7 cellular contexts compared by ENCODE assay signal in the genomic region with DNA sequence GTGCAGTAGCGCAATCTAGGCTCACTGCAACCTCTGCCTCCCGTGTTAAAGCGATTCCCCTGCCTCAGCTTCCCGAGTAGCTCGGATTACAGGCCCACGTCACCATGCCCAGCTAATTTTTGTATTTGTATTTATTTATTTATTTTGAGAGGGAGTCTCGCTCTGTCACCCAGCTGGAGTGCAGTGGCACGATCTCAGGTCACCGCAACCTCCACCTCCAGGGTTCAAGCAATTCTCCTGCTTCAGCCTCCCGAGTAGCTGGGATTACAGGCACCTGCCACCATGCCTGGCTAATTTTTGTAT. TPM values are rescaled to one million over a fixed set of nuclear protein-coding genes. Genes with fewer than 3 reads are reported as not detected.
A peak's percentile ranks its signal among the peaks of the same experiment; 100 is the strongest.
DNase-seq lines count a peak whose midpoint lies in the region; TF ChIP-seq lines count a peak whose summit lies in the region.
"Not testable (repeated sequence)": the region's sequence is repeated elsewhere in the genome, so short reads cannot be mapped to it uniquely, and the experiment has no call there.

No MANE protein-coding gene starts in this region.

- CTCF ChIA-PET in HEK293 (lab: Yijun Ruan, JAX), result not testable (repeated sequence)
- CTCF ChIA-PET in RWPE1 (lab: Yijun Ruan, JAX), result interaction anchor here (0.5 to 0.6 kb wide), 2 partner anchors 49 to 91 kb away, joined by 3 read pairs; no protein-coding TSS in a partner anchor

- not testable (repeated sequence) for H2BK120ac ChIP-seq in mesenchymal stem cell (ENCODE audit: low read depth, low read length)

- H3K9me3 Mint-ChIP-seq in dendritic cell treated with granulocyte-macrophage colony-stimulating factor and Interleukin-4, amounts not matched to agents 40 ng/mL and 50 ng/mL, for 4 days, result not testable (repeated sequence)

- H3K27me3 Mint-ChIP-seq in dendritic cell treated with granulocyte-macrophage colony-stimulating factor and Interleukin-4, amounts not matched to agents 40 ng/mL and 50 ng/mL, for 4 days, result not testable (repeated sequence)

- H2AK5ac ChIP-seq in mesenchymal stem cell (ENCODE audit: low read length, severe bottlenecking), result not testable (repeated sequence)

- H3K14ac ChIP-seq in mesenchymal stem cell (ENCODE audit: low read length in 2 of 2), result not testable (repeated sequence)

- H3K27me3 ChIP-seq in ACC112 (ENCODE audit: insufficient read depth, low read length); mesenchymal stem cell (ENCODE audit: control insufficient read depth in 1 of 2, insufficient read depth in 1 of 2, low read length in 2 of 2); skeletal muscle satellite cell (ENCODE audit: control insufficient read depth, insufficient read depth, low read length); uterus: not testable (repeated sequence)

- H3K79me1 ChIP-seq in mesenchymal stem cell (replicated peaks; ENCODE audit: low read length, poor library complexity, severe bottlenecking), result not testable (repeated sequence)

- POLR2A ChIA-PET in HEK293 (lab: Yijun Ruan, JAX), result interaction anchor here (0.6 kb wide), 1 partner anchor 82 kb away, joined by 4 read pairs; no protein-coding TSS in a partner anchor
- POLR2A ChIA-PET in RWPE1 (lab: Yijun Ruan, JAX; ENCODE audit: low non-redundant PET), result not testable (repeated sequence)

- not testable (repeated sequence) for TF ChIP-seq CTCF in HEK293 (tag by site-specific recombination; IDR thresholded peaks at IDR 0.05); RWPE1 (conservative IDR thresholded peaks at IDR 0.05; ENCODE audit: low read depth); uterus (IDR thresholded peaks at IDR 0.05)

- DNase-seq in RWPE1 (ENCODE audit: low spot score); mesenchymal stem cell; uterus: not testable (repeated sequence)

- H3K4me1 ChIP-seq in ACC112 (ENCODE audit: control insufficient read depth, insufficient read depth, low read length, unreplicated experiment) (peaks cover 34% of the 10 kb centered on the region), skeletal muscle satellite cell (ENCODE audit: control insufficient read depth, insufficient read depth, low read length) (peaks cover 42% of the 10 kb centered on the region)
- H3K4me1 ChIP-seq in HEK293 (ENCODE audit: control insufficient read depth, insufficient read depth, low read length); mesenchymal stem cell (ENCODE audit: control insufficient read depth, insufficient read depth, low read depth, low read length); uterus: not testable (repeated sequence)

- not testable (repeated sequence) for H4K8ac ChIP-seq in mesenchymal stem cell (ENCODE audit: low read length)

- H2BK5ac ChIP-seq in mesenchymal stem cell (ENCODE audit: low read depth, low read length, poor library complexity, severe bottlenecking), result not testable (repeated sequence)

- H2AFZ ChIP-seq in ACC112 (ENCODE audit: low read length, unreplicated experiment); mesenchymal stem cell (ENCODE audit: low read depth, low read length): not testable (repeated sequence)

- peaks cover 42% of the 10 kb centered on the region for H3K4me1 Mint-ChIP-seq in dendritic cell treated with granulocyte-macrophage colony-stimulating factor and Interleukin-4, amounts not matched to agents 40 ng/mL and 50 ng/mL, for 4 days (ENCODE audit: low read depth)

- intact Hi-C loops in dendritic cell treated with granulocyte-macrophage colony-stimulating factor and Interleukin-4, amounts not matched to agents 40 ng/mL and 50 ng/mL, for 4 days (cut with micrococcal nuclease); uterus (cut with DNase I; ENCODE audit: low total_unique reads): not testable (repeated sequence)

- not testable (repeated sequence) for H3K4me3 ChIP-seq in ACC112 (ENCODE audit: low read depth, low read length); HEK293 (ENCODE audit: low read depth, low read length); skeletal muscle satellite cell (ENCODE audit: low read length); uterus
- H3K4me3 ChIP-seq in mesenchymal stem cell (ENCODE audit: insufficient read depth in 1 of 2, low read depth in 1 of 2, low read length in 2 of 2), result peak overlapping the region in 1 of 2 experiments; percentile 49

- peak overlapping the region; percentile 85 for H3K9ac ChIP-seq in mesenchymal stem cell (ENCODE audit: low read length)
- H3K9ac ChIP-seq in skeletal muscle satellite cell (ENCODE audit: low read depth, low read length), result not testable (repeated sequence)

- H4K91ac ChIP-seq in mesenchymal stem cell (ENCODE audit: low read length), result not testable (repeated sequence)

- H2BK15ac ChIP-seq in mesenchymal stem cell (ENCODE audit: low read depth, poor library complexity, severe bottlenecking), result not testable (repeated sequence)

- WGBS in mesenchymal stem cell, result 94% methylated on average over 7 of the region's 10 CpGs

- not testable (repeated sequence) for H3K18ac ChIP-seq in mesenchymal stem cell (ENCODE audit: low read depth in 1 of 2, low read length in 2 of 2)

- peaks cover 27% of the 10 kb centered on the region for H3K79me2 ChIP-seq in ACC112 (ENCODE audit: control insufficient read depth, insufficient read depth, low read length, unreplicated experiment)

- not testable (repeated sequence) for TF ChIP-seq POLR2A in uterus (IDR thresholded peaks at IDR 0.05)

- H3K27ac ChIP-seq in ACC112 (ENCODE audit: low read depth, low read length), result peak overlapping the region; percentile 88
- not testable (repeated sequence) for H3K27ac ChIP-seq in HEK293 (ENCODE audit: extremely low read depth, low read depth, low read length); mesenchymal stem cell (ENCODE audit: low read length, poor library complexity, severe bottlenecking)
- H3K27ac ChIP-seq in RWPE1, result peak overlapping the region; percentile 58
- peak overlapping the region; percentile 4 to 56 for H3K27ac ChIP-seq in uterus

- H3K27ac Mint-ChIP-seq in dendritic cell treated with granulocyte-macrophage colony-stimulating factor and Interleukin-4, amounts not matched to agents 40 ng/mL and 50 ng/mL, for 4 days, result peak overlapping the region; percentile 84

- H3K4me2 ChIP-seq in mesenchymal stem cell (ENCODE audit: low read length, poor library complexity, severe bottlenecking), result not testable (repeated sequence)
- H3K4me2 ChIP-seq in skeletal muscle satellite cell (ENCODE audit: low read length), result peak overlapping the region; percentile 68

- H2BK12ac ChIP-seq in mesenchymal stem cell (ENCODE audit: low read length in 2 of 2), result not testable (repeated sequence)

- H3K36me3 ChIP-seq in ACC112 (ENCODE audit: insufficient read depth, low read length); HEK293 (ENCODE audit: control insufficient read depth in 2 of 2, insufficient read depth in 1 of 2, low read length in 2 of 2); mesenchymal stem cell (ENCODE audit: control insufficient read depth in 1 of 2, insufficient read depth in 2 of 2, low read depth in 1 of 2, low read length in 2 of 2); skeletal muscle satellite cell (ENCODE audit: insufficient read depth, low read length); uterus: not testable (repeated sequence)

- not testable (repeated sequence) for H3K4me3 Mint-ChIP-seq in dendritic cell treated with granulocyte-macrophage colony-stimulating factor and Interleukin-4, amounts not matched to agents 40 ng/mL and 50 ng/mL, for 4 days

- not testable (repeated sequence) for H3K23ac ChIP-seq in mesenchymal stem cell (ENCODE audit: low read length in 2 of 2)

- H3K9me3 ChIP-seq in HEK293 (ENCODE audit: control insufficient read depth, insufficient read depth, low read depth, low read length); mesenchymal stem cell (ENCODE audit: control insufficient read depth, low read length); skeletal muscle satellite cell (replicated peaks; ENCODE audit: low read length); uterus: not testable (repeated sequence)

- peaks cover 21% of the 10 kb centered on the region for H3K36me3 Mint-ChIP-seq in dendritic cell treated with granulocyte-macrophage colony-stimulating factor and Interleukin-4, amounts not matched to agents 40 ng/mL and 50 ng/mL, for 4 days (ENCODE audit: low read depth)

- not testable (repeated sequence) for H3K4ac ChIP-seq in mesenchymal stem cell (ENCODE audit: low read depth in 1 of 2, low read length in 2 of 2)

TF ChIP-seq in HEK293, 187 proteins besides CTCF, POLR2A, EP300 and RAD21:
- TF ChIP-seq ZNF202 (tag by site-specific recombination; IDR thresholded peaks at IDR 0.05; ENCODE audit: borderline replicate concordance), result peak; percentile 65; the same call in 1 of the 2 replicates

RNA-seq across cellular contexts. Expression of gene ABL2, which starts 59.1 kb away (rescaled TPM):
- polyA plus RNA-seq in mesenchymal stem cell (2013, experiment 1 of 2), result 6.5 TPM
- 6.8 TPM for polyA plus RNA-seq in mesenchymal stem cell (2013, experiment 2 of 2)
- 60.1 and 73.8 TPM in 2 replicates for total RNA-seq in skeletal muscle satellite cell (2012; rRNA removed)
- total RNA-seq in uterus, result 10 to 100 TPM; 10.3 to 33.1 (median 15.1) TPM
